8 cellular contexts compared by ENCODE assay signal in genomic region chr20:31740208-31740607, GRCh38. TPM values are rescaled to one million over a fixed set of nuclear protein-coding genes. Genes with fewer than 3 reads are reported as not detected.
A peak's percentile ranks its signal among the peaks of the same experiment; 100 is the strongest.
DNase-seq lines count a peak whose midpoint lies in the region; FAIRE-seq and TF ChIP-seq lines count a peak whose summit lies in the region.

No MANE protein-coding gene starts in this region.

- H3K4me3 ChIP-seq in H1 (ENCODE audit: extremely low read depth in 1 of 4, insufficient read depth in 2 of 4, low read depth in 3 of 4, low read length in 4 of 4), result peak overlapping the region; percentile 78 to 99 (median 82)
- H3K4me3 ChIP-seq in smooth muscle cell, result peak overlapping the region; percentile 77

- H2AFZ ChIP-seq in H1 (ENCODE audit: low read length), result no peak overlapping the region
- peak overlapping the region; percentile 93 for H2AFZ ChIP-seq in smooth muscle cell (ENCODE audit: low read depth)

- no peak overlapping the region for H3K4ac ChIP-seq in H1 (replicated peaks; ENCODE audit: insufficient read length, low read depth, low read length)

- H3K9me3 Mint-ChIP-seq in activated CD4-positive, alpha-beta T cell treated with anti-CD3 and anti-CD28 coated beads, Interleukin-2, amount 10 ng/mL, durations not matched to agents 24 days and 14 days, result no peaks in the 10 kb centered on the region

- H3K9ac ChIP-seq in H1 (replicated peaks in 1 of 4; ENCODE audit: extremely low read depth in 1 of 4, low read depth in 3 of 4, low read length in 3 of 4) (peak overlapping the region in 3 of 4 experiments; percentile 3 to 66 (median 16); a peak in 4 of 7 replicates), smooth muscle cell (ENCODE audit: low read depth) (peak overlapping the region; percentile 10)

- H3K27ac ChIP-seq in H1 (ENCODE audit: low read depth, low read length) (no peak overlapping the region), smooth muscle cell (ENCODE audit: low read depth) (peak overlapping the region; percentile 52)

- WGBS in H1 (ENCODE audit: extremely low coverage in 1 of 2, insufficient coverage in 1 of 2, insufficient read length in 1 of 2, insufficient replicate concordance in 2 of 2, low coverage in 1 of 2, low lambda C conversion rate in 2 of 2, missing lambda C conversion rate in 1 of 2), 2 experiments, result 21% methylated on average over 1 of the region's 1 CpG; no CpG with 5 or more reads in 1 of the 2 experiments
- 9% methylated on average over 1 of the region's 1 CpG for WGBS in smooth muscle cell (ENCODE audit: low lambda C conversion rate)

- no peak for TF ChIP-seq RAD21 in H1 (IDR thresholded peaks at IDR 0.05 in 1 of 2, conservative IDR thresholded peaks at IDR 0.05 in 1 of 2; ENCODE audit: low read depth in 2 of 2, low read length in 2 of 2)

- peaks cover 6% of the 10 kb centered on the region for H3K36me3 Mint-ChIP-seq in activated CD4-positive, alpha-beta T cell treated with anti-CD3 and anti-CD28 coated beads, Interleukin-2, amount 10 ng/mL, durations not matched to agents 24 days and 14 days (ENCODE audit: low read depth)

- H3K27ac Mint-ChIP-seq in activated CD4-positive, alpha-beta T cell treated with anti-CD3 and anti-CD28 coated beads, Interleukin-2, amount 10 ng/mL, durations not matched to agents 24 days and 14 days, result no peak overlapping the region

- H2BK12ac ChIP-seq in H1 (ENCODE audit: low read depth, low read length), result no peak overlapping the region

- TF ChIP-seq POLR2A in H1 (IDR thresholded peaks at IDR 0.05; ENCODE audit: control extremely low read depth in 1 of 2, low read depth in 2 of 2, low read length in 2 of 2), result no peak

- H4K91ac ChIP-seq in H1 (replicated peaks; ENCODE audit: insufficient read length, low read length), result no peak overlapping the region

- no peak overlapping the region for H2BK20ac ChIP-seq in H1 (ENCODE audit: low read length)

- DNase-seq in activated CD4-positive, alpha-beta T cell treated with anti-CD3 and anti-CD28 coated beads, Interleukin-2, amount 10 ng/mL, durations not matched to agents 24 days and 14 days, result peak; percentile 75
- no peak for DNase-seq in activated CD4-positive, alpha-beta T cell treated with anti-CD3 and anti-CD28 coated beads for 48 hours
- peak; percentile 46 for DNase-seq in NCI-H69 (lab: John Stamatoyannopoulos, UW)
- DNase-seq in H1 (ENCODE audit: low read depth in 1 of 2, low spot score in 2 of 2), result no peak
- DNase-seq in smooth muscle cell (lab: John Stamatoyannopoulos, UW; ENCODE audit: unreplicated experiment), result no peak
- DNase-seq in stimulated activated CD4-positive, alpha-beta T cell treated with anti-CD3 and anti-CD28 coated beads, Interleukin-4, amount 100 ng/mL, for 4 hours, result no peak
- DNase-seq in activated naive CD4-positive, alpha-beta T cell treated with anti-CD3 and anti-CD28 coated beads, Interleukin-2, amount 50 U/mL, for 16 hours, result no peak
- DNase-seq in NCI-H446 (lab: John Stamatoyannopoulos, UW), result no peak

- H4K8ac ChIP-seq in H1 (ENCODE audit: extremely low read depth, insufficient read depth, low read length), result no peak overlapping the region

- H3K4me2 ChIP-seq in H1 (ENCODE audit: insufficient read depth in 1 of 2, low read depth in 2 of 2, low read length in 2 of 2) (peak overlapping the region; percentile 84 to 88), smooth muscle cell (peak overlapping the region; percentile 94)

- H2AK5ac ChIP-seq in H1 (ENCODE audit: low read depth, low read length), result no peak overlapping the region

- H4K20me1 ChIP-seq in H1 (replicated peaks in 1 of 2; ENCODE audit: control insufficient read depth in 1 of 2, insufficient read depth in 2 of 2, low read length in 2 of 2), result peaks cover 0 to 4% of the 10 kb centered on the region in 2 experiments
- no peaks in the 10 kb centered on the region for H4K20me1 ChIP-seq in smooth muscle cell (ENCODE audit: low read depth)

- H3K14ac ChIP-seq in H1 (ENCODE audit: insufficient read length), result no peak overlapping the region

- no peak overlapping the region for H3K18ac ChIP-seq in H1 (ENCODE audit: extremely low read depth, low read length)

- no peaks in the 10 kb centered on the region for H3K9me3 ChIP-seq in H1 (ENCODE audit: insufficient read depth in 2 of 2, low read depth in 1 of 2, low read length in 1 of 2)
- no peaks in the 10 kb centered on the region for H3K9me3 ChIP-seq in smooth muscle cell (replicated peaks; ENCODE audit: low read depth)

- H2BK15ac ChIP-seq in H1 (ENCODE audit: low read length), result no peak overlapping the region

- no peak for FAIRE-seq in H1 (lab: Jason Lieb, UNC)

- POLR2A ChIA-PET in H1 (lab: Charles Lee; ENCODE audit: partially characterized antibody), result interaction anchor here (2.2 kb wide), 1 partner anchor 135 kb away, joined by 8 read pairs; the partner anchor contains the start of gene ID1

- H3K79me2 ChIP-seq in H1 (ENCODE audit: control insufficient read depth in 1 of 2, insufficient read depth in 2 of 2, low read length in 2 of 2), result peaks cover 15 to 46% of the 10 kb centered on the region in 2 experiments
- peaks cover 55% of the 10 kb centered on the region for H3K79me2 ChIP-seq in smooth muscle cell (ENCODE audit: low read depth)

- no peak overlapping the region for H3K56ac ChIP-seq in H1 (replicated peaks; ENCODE audit: insufficient read length, low read depth, low read length)

- CTCF ChIA-PET in H1 (lab: Charles Lee; ENCODE audit: partially characterized antibody), result interaction anchor here (1.1 to 4.6 kb wide), 5 partner anchors 12 to 107 kb away, joined by 3 to 27 read pairs (median 4); no protein-coding TSS in a partner anchor

- no peaks in the 10 kb centered on the region for H3K79me1 ChIP-seq in H1 (ENCODE audit: low read depth, low read length)

- no peaks in the 10 kb centered on the region for H3K27me3 Mint-ChIP-seq in activated CD4-positive, alpha-beta T cell treated with anti-CD3 and anti-CD28 coated beads, Interleukin-2, amount 10 ng/mL, durations not matched to agents 24 days and 14 days

- intact Hi-C loops in activated CD4-positive, alpha-beta T cell treated with anti-CD3 and anti-CD28 coated beads, Interleukin-2, amount 10 ng/mL, durations not matched to agents 24 days and 14 days (cut with micrococcal nuclease), result no loop called here

- H2BK120ac ChIP-seq in H1 (replicated peaks; ENCODE audit: low read depth, low read length), result no peak overlapping the region

- no peak overlapping the region for H3K23ac ChIP-seq in H1 (ENCODE audit: insufficient read length)

- no peak overlapping the region for H3K4me3 Mint-ChIP-seq in activated CD4-positive, alpha-beta T cell treated with anti-CD3 and anti-CD28 coated beads, Interleukin-2, amount 10 ng/mL, durations not matched to agents 24 days and 14 days

- no peaks in the 10 kb centered on the region; the same call in none of the 2 replicates for H3K23me2 ChIP-seq in H1 (ENCODE audit: low read depth, low read length)

- TF ChIP-seq CTCF in H1 (IDR thresholded peaks at IDR 0.05; ENCODE audit: control extremely low read depth in 1 of 3, insufficient read depth in 1 of 3, low read depth in 1 of 3, low read length in 3 of 3) (no peak), smooth muscle cell (IDR thresholded peaks at IDR 0.05; ENCODE audit: borderline replicate concordance, insufficient read depth, poor library complexity, severe bottlenecking) (no peak)

- peaks cover 5 to 22% (median 14%) of the 10 kb centered on the region in 4 experiments; a peak in 5 of 8 replicates for H3K36me3 ChIP-seq in H1 (ENCODE audit: control insufficient read depth in 2 of 4, insufficient read depth in 4 of 4, low read length in 3 of 4)
- H3K36me3 ChIP-seq in smooth muscle cell (ENCODE audit: low read depth), result no peaks in the 10 kb centered on the region

- H3K27me3 ChIP-seq in H1 (replicated peaks in 1 of 4; ENCODE audit: control insufficient read depth in 3 of 4, extremely low read depth in 1 of 4, insufficient read depth in 3 of 4, low read length in 3 of 4), result no peaks in the 10 kb centered on the region; a peak in 1 of 7 replicates
- no peaks in the 10 kb centered on the region for H3K27me3 ChIP-seq in smooth muscle cell (ENCODE audit: low read depth)

- no peak overlapping the region for H4K5ac ChIP-seq in H1 (ENCODE audit: insufficient read length, low read depth, low read length)

- no peaks in the 10 kb centered on the region for H3F3A ChIP-seq in smooth muscle cell (ENCODE audit: low read depth)

- TF ChIP-seq EP300 in H1 (IDR thresholded peaks at IDR 0.05; ENCODE audit: borderline replicate concordance in 1 of 2, low read depth in 2 of 2, low read length in 2 of 2), result no peak

- no peak overlapping the region for H2BK5ac ChIP-seq in H1 (ENCODE audit: low read depth, low read length)

- H3K4me1 Mint-ChIP-seq in activated CD4-positive, alpha-beta T cell treated with anti-CD3 and anti-CD28 coated beads, Interleukin-2, amount 10 ng/mL, durations not matched to agents 24 days and 14 days, result peaks cover 4% of the 10 kb centered on the region

- H3K4me1 ChIP-seq in H1 (replicated peaks in 1 of 4; ENCODE audit: control insufficient read depth in 3 of 4, insufficient read depth in 4 of 4, low read length in 3 of 4), result peaks cover 0 to 8% (median 2%) of the 10 kb centered on the region in 4 experiments; a peak in 3 of 7 replicates
- H3K4me1 ChIP-seq in smooth muscle cell (ENCODE audit: low read depth), result peaks cover 11% of the 10 kb centered on the region

RNA-seq across cellular contexts. Expression of gene TPX2, which starts 1.1 kb away (rescaled TPM):
- total RNA-seq in activated CD4-positive, alpha-beta T cell treated with anti-CD3 and anti-CD28 coated beads, Interleukin-2, amount 10 ng/mL, durations not matched to agents 24 days and 14 days, result 60.1 and 61.3 TPM in 2 replicates
- 122 and 125 TPM in 2 replicates for total RNA-seq in H1 (2021; fragmentation: NEBNext Ultra II Directional; extraction: Animal tissue kit (Norgen Biotek cat#: 25700))
- polyA plus RNA-seq in H1 (2011; rRNA removed), result 36.5 and 43.6 TPM in 2 replicates
- polyA plus RNA-seq in H1 (2011; cell fraction: cytosol; rRNA removed), result 59.8 TPM
- polyA plus RNA-seq in H1 (2011; cell fraction: nucleus; rRNA removed), result 51.2 TPM
- polyA plus RNA-seq in H1 (2012, experiment 1 of 2), result 97.2 to 147 TPM (median 112 TPM) in 4 replicates
- polyA plus RNA-seq in H1 (2012, experiment 2 of 2), result 15.4 TPM
- polyA plus RNA-seq in H1 (2013, experiment 1 of 2), result 96.2 TPM
- polyA plus RNA-seq in H1 (2013, experiment 2 of 2), result 91.5 TPM
- 68.9 and 76.2 TPM in 2 replicates for polyA minus RNA-seq in H1 (2011; rRNA and poly(A)+ RNA removed)
- polyA minus RNA-seq in H1 (2011; cell fraction: cytosol; rRNA and poly(A)+ RNA removed), result 54.8 TPM
- 62.2 TPM for polyA minus RNA-seq in H1 (2011; cell fraction: nucleus; rRNA and poly(A)+ RNA removed)
- total RNA-seq in smooth muscle cell, result 24.5 and 28.3 TPM in 2 replicates
- polyA plus RNA-seq in smooth muscle cell, result 18.7 and 21.7 TPM in 2 replicates

RNA-seq across cellular contexts. Expression of gene BCL2L1, which starts 17.5 kb away (rescaled TPM):
- total RNA-seq in activated CD4-positive, alpha-beta T cell treated with anti-CD3 and anti-CD28 coated beads, Interleukin-2, amount 10 ng/mL, durations not matched to agents 24 days and 14 days, result 379 and 381 TPM in 2 replicates
- 64.9 and 66.0 TPM in 2 replicates for total RNA-seq in H1 (2021; fragmentation: NEBNext Ultra II Directional; extraction: Animal tissue kit (Norgen Biotek cat#: 25700))
- polyA plus RNA-seq in H1 (2011; rRNA removed) (66.1 and 94.4 TPM in 2 replicates), smooth muscle cell (24.8 and 41.1 TPM in 2 replicates)
- polyA plus RNA-seq in H1 (2011; cell fraction: cytosol; rRNA removed), result 78.2 TPM
- 67.5 TPM for polyA plus RNA-seq in H1 (2011; cell fraction: nucleus; rRNA removed)
- polyA plus RNA-seq in H1 (2012, experiment 1 of 2), result 69.5 to 76.8 TPM (median 74.9 TPM) in 4 replicates
- 119 TPM for polyA plus RNA-seq in H1 (2012, experiment 2 of 2)
- 36.6 TPM for polyA plus RNA-seq in H1 (2013, experiment 1 of 2)
- polyA plus RNA-seq in H1 (2013, experiment 2 of 2), result 38.8 TPM
- 49.7 and 68.8 TPM in 2 replicates for polyA minus RNA-seq in H1 (2011; rRNA and poly(A)+ RNA removed)
- 46.3 TPM for polyA minus RNA-seq in H1 (2011; cell fraction: cytosol; rRNA and poly(A)+ RNA removed)
- 57.2 TPM for polyA minus RNA-seq in H1 (2011; cell fraction: nucleus; rRNA and poly(A)+ RNA removed)
- total RNA-seq in smooth muscle cell, result 35.5 and 47.0 TPM in 2 replicates

Comparison
In these comparisons a context has a peak if more than half of its experiments do, and no peak if none do; other contexts are left out.
1. DNase-seq: peak in activated CD4-positive, alpha-beta T cell treated with anti-CD3 and anti-CD28 coated beads, Interleukin-2, amount 10 ng/mL, durations not matched to agents 24 days and 14 days (single experiment) and NCI-H69 (single experiment); none in activated CD4-positive, alpha-beta T cell treated with anti-CD3 and anti-CD28 coated beads for 48 hours (single experiment), H1 (0 of 2), smooth muscle cell (single experiment), stimulated activated CD4-positive, alpha-beta T cell treated with anti-CD3 and anti-CD28 coated beads, Interleukin-4, amount 100 ng/mL, for 4 hours (0 of 2), activated naive CD4-positive, alpha-beta T cell treated with anti-CD3 and anti-CD28 coated beads, Interleukin-2, amount 50 U/mL, for 16 hours (single experiment) and NCI-H446 (0 of 2).